Comparison of ENCODE assay signal across 1 cellular context in the genomic region with DNA sequence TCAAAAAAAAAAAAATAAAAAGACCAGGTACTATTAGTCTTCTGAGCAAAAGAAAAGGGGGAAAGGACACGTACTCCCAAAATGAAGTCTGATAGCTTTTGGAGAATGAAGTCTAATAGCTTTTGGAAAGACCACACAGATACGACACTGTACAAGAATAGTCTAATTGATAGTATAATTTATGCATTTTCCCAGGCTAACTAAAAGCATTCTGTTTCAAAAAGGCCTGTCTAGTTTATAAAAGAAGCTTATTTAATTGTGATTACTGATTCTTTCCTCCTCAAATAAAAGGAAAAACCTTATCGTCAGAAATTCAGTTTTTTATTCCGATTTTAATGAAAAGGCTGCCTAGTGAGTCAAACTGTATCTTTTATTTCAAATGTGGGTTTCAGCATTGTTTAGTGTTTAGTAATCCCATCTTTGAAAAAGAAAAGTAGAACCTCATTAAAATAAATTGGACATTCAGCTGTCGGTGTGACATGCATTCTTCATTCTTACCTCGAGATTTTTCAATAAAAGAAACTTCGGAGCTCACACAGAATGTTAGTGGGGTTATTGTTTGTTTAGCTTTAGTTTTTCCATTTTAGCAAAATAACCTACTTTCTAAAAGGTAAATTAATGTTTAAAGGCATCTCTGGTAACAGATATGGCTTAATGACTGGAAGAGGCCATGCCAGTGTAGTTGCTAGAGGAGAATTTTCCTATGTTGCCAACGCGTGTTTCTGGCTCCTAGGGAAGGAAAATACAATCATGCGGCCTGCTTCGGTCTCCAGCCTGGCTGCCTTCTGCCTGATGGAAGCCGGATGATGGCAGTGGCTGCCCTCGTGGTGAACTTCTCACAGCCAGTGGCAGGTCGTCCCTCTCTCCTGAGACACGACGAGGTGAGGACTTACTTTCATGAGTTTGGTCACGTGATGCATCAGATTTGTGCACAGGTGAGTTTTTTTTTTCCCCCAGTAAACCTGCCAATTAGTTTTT.
TF ChIP-seq lines count a peak whose summit lies in the region.

No MANE protein-coding gene starts in this region.

TF ChIP-seq in K562, 482 proteins besides CTCF, POLR2A, EP300 and RAD21 (continued from another document):
- TF ChIP-seq, protein P1, sequence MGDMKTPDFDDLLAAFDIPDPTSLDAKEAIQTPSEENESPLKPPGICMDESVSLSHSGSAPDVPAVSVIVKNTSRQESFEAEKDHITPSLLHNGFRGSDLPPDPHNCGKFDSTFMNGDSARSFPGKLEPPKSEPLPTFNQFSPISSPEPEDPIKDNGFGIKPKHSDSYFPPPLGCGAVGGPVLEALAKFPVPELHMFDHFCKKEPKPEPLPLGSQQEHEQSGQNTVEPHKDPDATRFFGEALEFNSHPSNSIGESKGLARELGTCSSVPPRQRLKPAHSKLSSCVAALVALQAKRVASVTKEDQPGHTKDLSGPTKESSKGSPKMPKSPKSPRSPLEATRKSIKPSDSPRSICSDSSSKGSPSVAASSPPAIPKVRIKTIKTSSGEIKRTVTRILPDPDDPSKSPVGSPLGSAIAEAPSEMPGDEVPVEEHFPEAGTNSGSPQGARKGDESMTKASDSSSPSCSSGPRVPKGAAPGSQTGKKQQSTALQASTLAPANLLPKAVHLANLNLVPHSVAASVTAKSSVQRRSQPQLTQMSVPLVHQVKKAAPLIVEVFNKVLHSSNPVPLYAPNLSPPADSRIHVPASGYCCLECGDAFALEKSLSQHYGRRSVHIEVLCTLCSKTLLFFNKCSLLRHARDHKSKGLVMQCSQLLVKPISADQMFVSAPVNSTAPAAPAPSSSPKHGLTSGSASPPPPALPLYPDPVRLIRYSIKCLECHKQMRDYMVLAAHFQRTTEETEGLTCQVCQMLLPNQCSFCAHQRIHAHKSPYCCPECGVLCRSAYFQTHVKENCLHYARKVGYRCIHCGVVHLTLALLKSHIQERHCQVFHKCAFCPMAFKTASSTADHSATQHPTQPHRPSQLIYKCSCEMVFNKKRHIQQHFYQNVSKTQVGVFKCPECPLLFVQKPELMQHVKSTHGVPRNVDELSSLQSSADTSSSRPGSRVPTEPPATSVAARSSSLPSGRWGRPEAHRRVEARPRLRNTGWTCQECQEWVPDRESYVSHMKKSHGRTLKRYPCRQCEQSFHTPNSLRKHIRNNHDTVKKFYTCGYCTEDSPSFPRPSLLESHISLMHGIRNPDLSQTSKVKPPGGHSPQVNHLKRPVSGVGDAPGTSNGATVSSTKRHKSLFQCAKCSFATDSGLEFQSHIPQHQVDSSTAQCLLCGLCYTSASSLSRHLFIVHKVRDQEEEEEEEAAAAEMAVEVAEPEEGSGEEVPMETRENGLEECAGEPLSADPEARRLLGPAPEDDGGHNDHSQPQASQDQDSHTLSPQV (IDR thresholded peaks at IDR 0.05), result no peak
- no peak for TF ChIP-seq MED1 (CRISPR knock-in tag; IDR thresholded peaks at IDR 0.05; ENCODE audit: borderline replicate concordance)
- no peak for TF ChIP-seq FOS (IDR thresholded peaks at IDR 0.05; ENCODE audit: extremely low read depth, insufficient read length)
- TF ChIP-seq CAMTA2 (CRISPR knock-in tag; conservative IDR thresholded peaks at IDR 0.05), result no peak
- no peak for TF ChIP-seq TBP (optimal IDR thresholded peaks at IDR 0.05; ENCODE audit: low read depth, low read length)
- no peak for TF ChIP-seq LARP7 (IDR thresholded peaks at IDR 0.05)
- no peak for TF ChIP-seq ZC3H4 (CRISPR knock-in tag; IDR thresholded peaks at IDR 0.05; ENCODE audit: borderline replicate concordance)
- no peak for TF ChIP-seq CREBBP (IDR thresholded peaks at IDR 0.05; ENCODE audit: low read depth, low read length)
- no peak for TF ChIP-seq CEBPG (CRISPR knock-in tag; IDR thresholded peaks at IDR 0.05)
- no peak for TF ChIP-seq CEBPG (tag; conservative IDR thresholded peaks at IDR 0.05 in 1 of 2, IDR thresholded peaks at IDR 0.05 in 1 of 2)
- TF ChIP-seq GABPA (tag; conservative IDR thresholded peaks at IDR 0.05; ENCODE audit: low read depth), result no peak
